Comparison of ENCODE assay signal across 9 cellular contexts in the genomic region with DNA sequence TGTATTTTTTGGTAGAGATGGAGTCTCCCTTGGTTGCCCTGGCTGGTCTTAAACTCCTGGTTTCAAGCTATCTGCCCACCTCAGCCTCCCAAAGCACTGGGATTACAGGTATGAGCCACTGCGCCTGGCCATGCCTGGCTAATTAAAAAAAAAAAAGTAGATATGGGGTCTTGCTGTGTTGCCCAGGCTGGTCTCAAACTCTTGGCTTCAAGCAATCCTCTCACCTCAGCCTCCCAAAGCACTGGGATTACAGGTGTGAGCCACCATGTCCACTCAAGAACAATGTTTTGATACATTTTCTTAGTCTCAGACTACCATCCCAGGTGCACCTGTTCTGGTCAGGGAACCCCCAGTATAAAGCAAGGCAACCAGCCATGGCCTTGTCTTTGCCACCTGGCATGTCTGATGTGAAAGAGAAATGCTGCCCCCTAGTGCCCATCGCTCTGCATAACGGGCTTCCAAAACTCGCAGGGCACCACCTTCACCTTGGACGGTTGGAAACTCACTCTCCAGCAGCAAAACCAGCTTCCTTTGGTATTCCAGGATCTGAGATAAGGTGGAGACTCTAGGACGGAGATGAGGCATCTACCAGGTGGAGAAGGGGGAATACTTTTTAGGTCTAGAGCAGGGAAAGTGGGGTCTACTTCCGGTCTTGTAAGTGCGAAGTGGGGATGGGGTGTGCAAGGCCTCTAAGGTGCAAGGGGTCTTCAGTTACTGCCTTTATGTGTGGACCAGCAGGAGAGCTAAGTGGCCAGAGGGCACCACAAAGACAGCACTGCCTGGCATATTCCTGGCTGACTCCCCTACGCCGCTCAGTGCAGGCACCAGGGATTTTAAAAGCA. TPM values are rescaled to one million over a fixed set of nuclear protein-coding genes. Genes with fewer than 3 reads are reported as not detected.
DNase-seq lines count a peak whose midpoint lies in the region; ATAC-seq and TF ChIP-seq lines count a peak whose summit lies in the region.
"Had no signal": no experiment of that assay in that cellular context is flagged by ENCODE, and none has a peak within 500 bp of the region (broad histone marks: within the 10 kb centered on the region; RNA-seq: fewer than 3 reads in every experiment).

No MANE protein-coding gene starts in this region.

- H3K27ac Mint-ChIP-seq in activated naive CD8-positive, alpha-beta T cell treated with anti-CD3 and anti-CD28 coated beads for 36 hours, result no peak overlapping the region
- H3K27ac Mint-ChIP-seq: activated naive CD4-positive, alpha-beta T cell treated with anti-CD3 and anti-CD28 coated beads, Interleukin-2, amount 50 U/mL, for 24 hours had no signal

- ATAC-seq in GM21423 (IDR thresholded peaks at IDR 0.05; ENCODE audit: unreplicated experiment) (peak; percentile 88), Right ventricle myocardium superior (ENCODE audit: poor library complexity) (peak; percentile 81)

- no peaks in the 10 kb centered on the region for H3K9me3 Mint-ChIP-seq in activated naive CD8-positive, alpha-beta T cell treated with anti-CD3 and anti-CD28 coated beads for 36 hours
- H3K9me3 Mint-ChIP-seq: activated naive CD4-positive, alpha-beta T cell treated with anti-CD3 and anti-CD28 coated beads, Interleukin-2, amount 50 U/mL, for 24 hours had no signal

- no peak overlapping the region for H3K4me3 Mint-ChIP-seq in activated naive CD8-positive, alpha-beta T cell treated with anti-CD3 and anti-CD28 coated beads for 36 hours
- H3K4me3 Mint-ChIP-seq: activated naive CD4-positive, alpha-beta T cell treated with anti-CD3 and anti-CD28 coated beads, Interleukin-2, amount 50 U/mL, for 24 hours had no signal

- H3K27me3 ChIP-seq in prostate gland (replicated peaks; ENCODE audit: insufficient read depth), result no peaks in the 10 kb centered on the region

- H3K27me3 Mint-ChIP-seq in activated naive CD8-positive, alpha-beta T cell treated with anti-CD3 and anti-CD28 coated beads for 36 hours, result peaks cover 5% of the 10 kb centered on the region

- H3K36me3 ChIP-seq in prostate gland, result no peaks in the 10 kb centered on the region

- 52% methylated on average over 10 of the region's 10 CpGs for WGBS in prostate gland

- DNase-seq in D341Med (ENCODE audit: low spot score) (peak; percentile 85), LoVo (ENCODE audit: low spot score) (peak; percentile 76), SKM-1 (lab: John Stamatoyannopoulos, UW; ENCODE audit: unreplicated experiment) (peak; percentile 73), Right ventricle myocardium superior (peak; percentile 74), prostate gland (ENCODE audit: low spot score) (peak; percentile 68), cortex of kidney (lab: John Stamatoyannopoulos, UW) (no peak)
- peak; percentile 62 for DNase-seq in activated naive CD8-positive, alpha-beta T cell treated with anti-CD3 and anti-CD28 coated beads for 36 hours

- intact Hi-C loops in Right ventricle myocardium superior (cut with DNase I) (no loop called here), prostate gland (cut with DNase I) (loop anchor here (1.0 to 10.0 kb wide), 5 partner anchors 50 to 793 kb away; a partner anchor contains a TSS)

- H3K4me1 Mint-ChIP-seq in activated naive CD8-positive, alpha-beta T cell treated with anti-CD3 and anti-CD28 coated beads for 36 hours, result peaks cover 6% of the 10 kb centered on the region

- no peaks in the 10 kb centered on the region for H3K4me1 ChIP-seq in prostate gland (replicated peaks)

- no peak overlapping the region for H3K4me3 ChIP-seq in prostate gland

- H3K9me3 ChIP-seq in prostate gland, result no peaks in the 10 kb centered on the region

- no peak overlapping the region for H3K27ac ChIP-seq in prostate gland

- peak; percentile 79 to 90 (median 83) for TF ChIP-seq CTCF in prostate gland (IDR thresholded peaks at IDR 0.05)

- TF ChIP-seq POLR2A in prostate gland (IDR thresholded peaks at IDR 0.05), result no peak

- H3K36me3 Mint-ChIP-seq in activated naive CD8-positive, alpha-beta T cell treated with anti-CD3 and anti-CD28 coated beads for 36 hours, result no peaks in the 10 kb centered on the region
- H3K36me3 Mint-ChIP-seq: activated naive CD4-positive, alpha-beta T cell treated with anti-CD3 and anti-CD28 coated beads, Interleukin-2, amount 50 U/mL, for 24 hours had no signal

RNA-seq across cellular contexts. Expression of a gene that starts 47.7 kb away (rescaled TPM):
- 10 to 100 TPM; 13.6 to 13.8 TPM for total RNA-seq in activated naive CD8-positive, alpha-beta T cell treated with anti-CD3 and anti-CD28 coated beads for 36 hours
- total RNA-seq in Right ventricle myocardium superior, result 6.2 TPM
- total RNA-seq in prostate gland, result 10 to 100 TPM; 17.5 to 19.8 TPM
